Comparison of ENCODE assay signal across 8 cellular contexts in the genomic region with DNA sequence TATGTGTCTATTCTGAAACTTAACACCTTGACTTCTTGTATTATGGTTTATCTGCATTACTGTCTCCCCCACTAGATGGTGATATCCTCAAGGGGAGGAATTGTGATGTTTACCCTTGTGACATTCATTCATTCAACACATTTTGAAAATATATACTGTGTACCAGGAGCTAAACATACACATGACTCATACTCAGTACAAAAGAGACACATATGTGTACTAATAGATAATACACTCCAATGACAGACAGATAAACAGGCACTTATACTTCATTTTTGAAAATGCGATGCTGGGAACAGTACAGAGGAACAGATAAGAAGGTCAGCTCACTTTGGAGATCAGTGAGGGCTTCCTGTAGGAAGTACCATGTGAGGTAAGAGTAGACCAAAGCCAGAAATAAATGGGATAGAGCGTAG. TPM values are rescaled to one million over a fixed set of nuclear protein-coding genes. Genes with fewer than 3 reads are reported as not detected.
A peak's percentile ranks its signal among the peaks of the same experiment; 100 is the strongest.
DNase-seq lines count a peak whose midpoint lies in the region; ATAC-seq and TF ChIP-seq lines count a peak whose summit lies in the region.

No MANE protein-coding gene starts in this region.

- H3K79me2 ChIP-seq in OCI-LY7 (ENCODE audit: insufficient read depth, low read depth, low read length) = no peaks in the 10 kb centered on the region

- H3K27ac ChIP-seq in OCI-LY7 (ENCODE audit: low read depth, low read length, poor library complexity, severe bottlenecking) = no peak overlapping the region

- no peaks in the 10 kb centered on the region for H3K9me2 ChIP-seq in OCI-LY7 (ENCODE audit: insufficient read depth, low read length)

- H3K27me3 ChIP-seq in BJ (ENCODE audit: control insufficient read depth, insufficient read depth, low read length) = peaks cover 9% of the 10 kb centered on the region

- H4K20me1 ChIP-seq in OCI-LY7 (ENCODE audit: insufficient read depth, low read length) = no peaks in the 10 kb centered on the region

- peak; percentile 72 for ATAC-seq in GM19351 (IDR thresholded peaks at IDR 0.05; ENCODE audit: unreplicated experiment)

- H3K9me3 ChIP-seq in OCI-LY7 (ENCODE audit: low read length) = no peaks in the 10 kb centered on the region

- BruUV-seq in OCI-LY7 (replicated peaks; lab: Mats Ljungman, UMichigan) = no TSS peak

- TF ChIP-seq CTCF in BJ (IDR thresholded peaks at IDR 0.05; ENCODE audit: insufficient read depth, low read depth, low read length) (peak; percentile 68), OCI-LY7 (conservative IDR thresholded peaks at IDR 0.05; ENCODE audit: low read length) (peak; percentile 61)

- CTCF ChIA-PET in BJ (lab: Yijun Ruan, JAX) = interaction anchor here (0.7 to 5.8 kb wide), 13 partner anchors 9 to 499 kb away, joined by 3 to 35 read pairs (median 4); no protein-coding TSS in a partner anchor
- CTCF ChIA-PET in OCI-LY7 (lab: Charles Lee; ENCODE audit: unreplicated experiment) = interaction anchor here (0.5 kb wide), 1 partner anchor 1376 kb away, joined by 4 read pairs; no protein-coding TSS in a partner anchor

- POLR2A ChIA-PET in BJ (lab: Charles Lee) (interaction anchor here (0.8 kb wide), 1 partner anchor 150 kb away, joined by 3 read pairs; no protein-coding TSS in a partner anchor), OCI-LY7 (lab: Charles Lee) (interaction anchor here (1.0 to 1.5 kb wide), 2 partner anchors 9 kb away, joined by 3 to 5 read pairs; a partner anchor contains a TSS)

- no peak overlapping the region for H3K4me2 ChIP-seq in OCI-LY7 (ENCODE audit: low read length)

- H3K4me3 ChIP-seq in BJ (ENCODE audit: low read depth, low read length) (no peak overlapping the region), OCI-LY7 (ENCODE audit: low read depth, low read length, poor library complexity, severe bottlenecking) (no peak overlapping the region)

- no peak overlapping the region for H2AFZ ChIP-seq in OCI-LY7 (ENCODE audit: low read length)

- DNase-seq in BJ (ENCODE audit: low read depth) (no peak), OCI-LY7 (ENCODE audit: low spot score) (no peak), fibroblast of the conjunctiva (ENCODE audit: low read depth) (peak; percentile 17), germinal center (ENCODE audit: low spot score) (no peak), NCI-H128 (lab: John Stamatoyannopoulos, UW; ENCODE audit: unreplicated experiment) (no peak), NOMO-1 treated with dmso at 0.1 percent for 144 hours (lab: John Stamatoyannopoulos, UW; ENCODE audit: unreplicated experiment) (no peak), activated gamma-delta T cell treated with Interleukin-2 at 50 U/mL for 16 hours (no peak)

- no peaks in the 10 kb centered on the region for H3K4me1 ChIP-seq in OCI-LY7 (ENCODE audit: insufficient read depth, low read length, poor library complexity, severe bottlenecking)

- H3K36me3 ChIP-seq in BJ (ENCODE audit: control insufficient read depth, insufficient read depth, low read length) (no peaks in the 10 kb centered on the region), OCI-LY7 (ENCODE audit: insufficient read depth, low read length) (no peaks in the 10 kb centered on the region)

- intact Hi-C loops in OCI-LY7 (cut with micrococcal nuclease; ENCODE audit: unreplicated experiment) = no loop called here

RNA-seq across cellular contexts. Expression of a gene that starts 8.9 kb away (rescaled TPM):
- 25.1 and 50.0 TPM in 2 replicates for polyA plus RNA-seq in BJ (2011; rRNA removed)
- 43.9 and 64.5 TPM in 2 replicates for polyA minus RNA-seq in BJ (2011; rRNA and poly(A)+ RNA removed)
- total RNA-seq in OCI-LY7 (2014; rRNA removed; shearing (Covaris generic)) = 16.9 and 22.6 TPM in 2 replicates
- total RNA-seq in OCI-LY7 (2022) = 37.4 and 41.1 TPM in 2 replicates
